ENCODE assay signal across 11 cellular contexts in genomic region chr10:73601486-73601921, GRCh38. TPM values are rescaled to one million over a fixed set of nuclear protein-coding genes. Genes with fewer than 3 reads are reported as not detected.
DNase-seq lines count a peak whose midpoint lies in the region; ATAC-seq and TF ChIP-seq lines count a peak whose summit lies in the region.
"Had no signal": no experiment of that assay in that cellular context is flagged by ENCODE, and none has a peak within 500 bp of the region (broad histone marks: within the 10 kb centered on the region; RNA-seq: fewer than 3 reads in every experiment).

No MANE protein-coding gene starts in this region.

- peak overlapping the region; percentile 33 for H3K4me3 ChIP-seq in epithelial cell of esophagus (ENCODE audit: low read length)

- peaks cover 13% of the 10 kb centered on the region for H3K36me3 Mint-ChIP-seq in progenitor cell of endocrine pancreas (ENCODE audit: insufficient read depth)
- no peaks in the 10 kb centered on the region for H3K36me3 Mint-ChIP-seq in natural killer cell treated with Interleukin-12 subunit alpha and Interleukin-12 subunit beta and Interleukin-15 and Interleukin-18, amount 100 ng/mL, for 72 hours
- no peaks in the 10 kb centered on the region for H3K36me3 Mint-ChIP-seq in activated naive CD4-positive, alpha-beta T cell treated with anti-CD3 and anti-CD28 coated beads, Interleukin-2, amount 10 ng/mL, durations not matched to agents 7 days and 5 days

- ATAC-seq in GM21390 (IDR thresholded peaks at IDR 0.05; ENCODE audit: unreplicated experiment) = no peak
- ATAC-seq in natural killer cell treated with Interleukin-12 subunit alpha and Interleukin-12 subunit beta and Interleukin-15 and Interleukin-18, amount 100 ng/mL, for 72 hours = no peak

- no peaks in the 10 kb centered on the region for H3K9me3 Mint-ChIP-seq in progenitor cell of endocrine pancreas (ENCODE audit: low read depth)
- no peaks in the 10 kb centered on the region for H3K9me3 Mint-ChIP-seq in natural killer cell treated with Interleukin-12 subunit alpha and Interleukin-12 subunit beta and Interleukin-15 and Interleukin-18, amount 100 ng/mL, for 72 hours
- no peaks in the 10 kb centered on the region for H3K9me3 Mint-ChIP-seq in activated naive CD4-positive, alpha-beta T cell treated with anti-CD3 and anti-CD28 coated beads, Interleukin-2, amount 10 ng/mL, durations not matched to agents 7 days and 5 days

- CTCF ChIA-PET in activated naive CD4-positive, alpha-beta T cell treated with anti-CD3 and anti-CD28 coated beads, Interleukin-2, amount 10 ng/mL, durations not matched to agents 7 days and 5 days (lab: Charles Lee) = no interaction called here

- DNase-seq in ELF-1 (ENCODE audit: low read depth, low spot score) (peak; percentile 79), NCI-H2227 (lab: John Stamatoyannopoulos, UW; ENCODE audit: unreplicated experiment) (peak; percentile 57), epithelial cell of esophagus (ENCODE audit: low read depth) (peak; percentile 99), progenitor cell of endocrine pancreas (ENCODE audit: low spot score, unreplicated experiment) (no peak)
- DNase-seq in natural killer cell treated with Interleukin-12 subunit alpha and Interleukin-12 subunit beta and Interleukin-15 and Interleukin-18, amount 100 ng/mL, for 72 hours (ENCODE audit: low spot score) = no peak
- no peak for DNase-seq in activated T-cell treated with anti-CD3 and anti-CD28 coated beads, Interleukin-2, amount 50 U/mL, for 48 hours
- no peak for DNase-seq in activated naive CD4-positive, alpha-beta T cell treated with anti-CD3 and anti-CD28 coated beads, Interleukin-2, amount 10 ng/mL, durations not matched to agents 7 days and 5 days
- DNase-seq: amygdala, NCI-H1930 had no signal

- peak overlapping the region; percentile 9 for H3K4me3 Mint-ChIP-seq in progenitor cell of endocrine pancreas (ENCODE audit: low read depth)
- H3K4me3 Mint-ChIP-seq in natural killer cell treated with Interleukin-12 subunit alpha and Interleukin-12 subunit beta and Interleukin-15 and Interleukin-18, amount 100 ng/mL, for 72 hours = no peak overlapping the region
- no peak overlapping the region for H3K4me3 Mint-ChIP-seq in activated naive CD4-positive, alpha-beta T cell treated with anti-CD3 and anti-CD28 coated beads, Interleukin-2, amount 10 ng/mL, durations not matched to agents 7 days and 5 days

- H3K27ac Mint-ChIP-seq in progenitor cell of endocrine pancreas = peak overlapping the region; percentile 94
- H3K27ac Mint-ChIP-seq in natural killer cell treated with Interleukin-12 subunit alpha and Interleukin-12 subunit beta and Interleukin-15 and Interleukin-18, amount 100 ng/mL, for 72 hours = no peak overlapping the region
- no peak overlapping the region for H3K27ac Mint-ChIP-seq in activated naive CD4-positive, alpha-beta T cell treated with anti-CD3 and anti-CD28 coated beads, Interleukin-2, amount 10 ng/mL, durations not matched to agents 7 days and 5 days

- peaks cover 9% of the 10 kb centered on the region for H3K4me1 Mint-ChIP-seq in progenitor cell of endocrine pancreas (ENCODE audit: low read depth)
- no peaks in the 10 kb centered on the region for H3K4me1 Mint-ChIP-seq in natural killer cell treated with Interleukin-12 subunit alpha and Interleukin-12 subunit beta and Interleukin-15 and Interleukin-18, amount 100 ng/mL, for 72 hours (ENCODE audit: low read depth in 2 of 2)
- peaks cover 2% of the 10 kb centered on the region for H3K4me1 Mint-ChIP-seq in activated naive CD4-positive, alpha-beta T cell treated with anti-CD3 and anti-CD28 coated beads, Interleukin-2, amount 10 ng/mL, durations not matched to agents 7 days and 5 days

- TF ChIP-seq CTCF in epithelial cell of esophagus (IDR thresholded peaks at IDR 0.05; ENCODE audit: insufficient read depth, low read depth, low read length, missing control alignments) (no peak), progenitor cell of endocrine pancreas (IDR thresholded peaks at IDR 0.05; ENCODE audit: unreplicated experiment) (no peak)

- no peaks in the 10 kb centered on the region for H3K27me3 Mint-ChIP-seq in progenitor cell of endocrine pancreas
- H3K27me3 Mint-ChIP-seq in natural killer cell treated with Interleukin-12 subunit alpha and Interleukin-12 subunit beta and Interleukin-15 and Interleukin-18, amount 100 ng/mL, for 72 hours = no peaks in the 10 kb centered on the region
- H3K27me3 Mint-ChIP-seq in activated naive CD4-positive, alpha-beta T cell treated with anti-CD3 and anti-CD28 coated beads, Interleukin-2, amount 10 ng/mL, durations not matched to agents 7 days and 5 days = no peaks in the 10 kb centered on the region

RNA-seq across cellular contexts. Expression of gene USP54, which starts 10.4 kb away (rescaled TPM):
- total RNA-seq in progenitor cell of endocrine pancreas = 79.0 and 83.8 TPM in 2 replicates
- total RNA-seq in natural killer cell treated with Interleukin-12 subunit alpha and Interleukin-12 subunit beta and Interleukin-15 and Interleukin-18, amount 100 ng/mL, for 72 hours = 10 to 100 TPM in 1 of 2 donors, 1 to 10 TPM in 1; 9.3 to 18.1 TPM

RNA-seq across cellular contexts. Expression of gene MYOZ1, which starts 39.8 kb away (rescaled TPM):
- total RNA-seq in progenitor cell of endocrine pancreas = 0.31 TPM in 1 of 2 replicates, not detected in the other
- not detected for total RNA-seq in natural killer cell treated with Interleukin-12 subunit alpha and Interleukin-12 subunit beta and Interleukin-15 and Interleukin-18, amount 100 ng/mL, for 72 hours

RNA-seq across cellular contexts. Expression of gene SYNPO2L, which starts 54.3 kb away (rescaled TPM):
- total RNA-seq in progenitor cell of endocrine pancreas = 0.07 TPM in 1 of 2 replicates, not detected in the other
- not detected for total RNA-seq in natural killer cell treated with Interleukin-12 subunit alpha and Interleukin-12 subunit beta and Interleukin-15 and Interleukin-18, amount 100 ng/mL, for 72 hours
- total RNA-seq: H4 had no signal

Comparison
In these comparisons a context has a peak if more than half of its experiments do, and no peak if none do; other contexts are left out.
1. DNase-seq: peak in ELF-1 (single experiment), NCI-H2227 (single experiment) and epithelial cell of esophagus (single experiment); none in progenitor cell of endocrine pancreas (single experiment), natural killer cell treated with Interleukin-12 subunit alpha and Interleukin-12 subunit beta and Interleukin-15 and Interleukin-18, amount 100 ng/mL, for 72 hours (single experiment), activated T-cell treated with anti-CD3 and anti-CD28 coated beads, Interleukin-2, amount 50 U/mL, for 48 hours (0 of 2) and activated naive CD4-positive, alpha-beta T cell treated with anti-CD3 and anti-CD28 coated beads, Interleukin-2, amount 10 ng/mL, durations not matched to agents 7 days and 5 days (single experiment).